Comparison of ENCODE assay signal across 7 cellular contexts in the genomic region with DNA sequence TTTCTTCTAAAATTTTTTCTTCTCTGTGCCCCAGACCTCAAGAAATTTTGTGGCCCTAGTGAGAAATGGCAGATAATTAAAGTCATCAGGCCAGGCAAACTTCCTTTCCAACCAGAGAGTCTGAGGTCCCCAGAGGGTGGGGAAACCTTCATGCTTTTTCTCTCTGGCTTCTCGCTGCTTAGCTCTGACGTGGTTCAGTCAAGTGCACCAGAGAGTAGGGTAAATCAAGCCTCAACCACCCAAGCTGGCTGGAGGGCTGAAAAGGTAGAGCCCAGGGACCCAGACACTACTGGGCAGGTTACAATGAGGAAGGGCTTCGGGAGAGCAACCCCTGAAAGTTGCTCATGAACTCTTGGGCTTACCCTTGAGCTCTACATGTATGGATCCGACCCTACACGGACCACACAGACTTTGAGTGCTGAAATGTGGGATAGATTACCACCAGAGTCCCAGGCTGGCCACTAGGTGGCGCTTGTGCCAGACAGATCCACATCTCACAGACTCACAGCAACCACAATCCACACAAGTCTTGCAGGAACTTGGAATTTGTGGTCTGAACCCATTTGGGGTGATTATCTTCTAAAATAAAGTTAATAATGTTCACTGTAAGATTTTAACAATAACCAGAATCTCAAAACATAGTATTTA.
A peak's percentile ranks its signal among the peaks of the same experiment; 100 is the strongest.
DNase-seq lines count a peak whose midpoint lies in the region; ATAC-seq, FAIRE-seq and TF ChIP-seq lines count a peak whose summit lies in the region.
"Not testable (repeated sequence)": the region's sequence is repeated elsewhere in the genome, so short reads cannot be mapped to it uniquely, and the experiment has no call there.

No MANE protein-coding gene starts in this region.

- not testable (repeated sequence) for H3K27ac Mint-ChIP-seq in brain

- CTCF ChIA-PET in SK-N-SH (lab: Yijun Ruan, JAX): not testable (repeated sequence)

- TF ChIP-seq EP300 in SK-N-SH (IDR thresholded peaks at IDR 0.05; ENCODE audit: borderline replicate concordance in 1 of 2, low read depth in 1 of 2, low read length in 1 of 2): not testable (repeated sequence)

- H2AFZ ChIP-seq in SK-N-SH (ENCODE audit: low read depth): not testable (repeated sequence)

- peak; percentile 44 for ATAC-seq in GM18907 (IDR thresholded peaks at IDR 0.05; ENCODE audit: unreplicated experiment)
- peak; percentile 74 to 86 for ATAC-seq in left cardiac atrium
- ATAC-seq in pancreas: peak in 3 of 4 donors; percentile 60 to 89 (median 79)

- POLR2A ChIA-PET in SK-N-SH (lab: Yijun Ruan, JAX): not testable (repeated sequence)

- not testable (repeated sequence) for H3K9me2 ChIP-seq in SK-N-SH

- H3K9me3 ChIP-seq in SK-N-SH, pancreas: not testable (repeated sequence)

- H3F3A ChIP-seq in SK-N-SH (replicated peaks; ENCODE audit: insufficient read depth): not testable (repeated sequence)

- H3K36me3 ChIP-seq in SK-N-SH (replicated peaks in 1 of 2; ENCODE audit: control insufficient read depth in 1 of 2, insufficient read depth in 2 of 2, low read length in 1 of 2); pancreas: not testable (repeated sequence)

- not testable (repeated sequence) for H3K36me3 Mint-ChIP-seq in brain

- H3K4me1 Mint-ChIP-seq in brain: not testable (repeated sequence)

- TF ChIP-seq CTCF in SK-N-SH (IDR thresholded peaks at IDR 0.05): not testable (repeated sequence)
- TF ChIP-seq CTCF in brain (conservative IDR thresholded peaks at IDR 0.05) (peak; percentile 28 to 29), pancreas (IDR thresholded peaks at IDR 0.05) (peak in 1 of 4 donors; percentile 12)

- not testable (repeated sequence) for H3K27me3 Mint-ChIP-seq in brain

- H3K27me3 ChIP-seq in SK-N-SH (ENCODE audit: insufficient read depth); pancreas: not testable (repeated sequence)

- DNase-seq in SK-N-SH: not testable (repeated sequence)
- DNase-seq in activated CD8-positive, alpha-beta memory T cell treated with anti-CD3 and anti-CD28 coated beads, Interleukin-2, amount 50 U/mL, for 48 hours: peak; percentile 84
- DNase-seq in left cardiac atrium (peak; percentile 40), pancreas (peak in 2 of 6 donors; percentile 47 to 67)
- peak; percentile 31 for DNase-seq in stimulated activated CD8-positive, alpha-beta memory T cell treated with anti-CD3 and anti-CD28 coated beads, Interleukin-12 subunit alpha, Interleukin-12 subunit beta, amount 100 ng/mL, for 24 hours (ENCODE audit: extremely low read depth)

- not testable (repeated sequence) for H3K4me3 Mint-ChIP-seq in brain

- intact Hi-C loops in left cardiac atrium (cut with DNase I); pancreas (cut with DNase I): not testable (repeated sequence)

- TF ChIP-seq RAD21 in SK-N-SH (IDR thresholded peaks at IDR 0.05; ENCODE audit: low read length): 0 out of 2 replicates have a peak, but pooled peaks have one; percentile 7

- no CpG with 5 or more reads among the region's 6 CpGs for WGBS in SK-N-SH (ENCODE audit: low lambda C conversion rate)
- WGBS in pancreas, 2 donors: 0% methylated on average over 1 of the region's 6 CpGs

- H3K4me1 ChIP-seq in SK-N-SH (ENCODE audit: control insufficient read depth in 1 of 2, insufficient read depth in 2 of 2, low read depth in 1 of 2, low read length in 1 of 2); pancreas: not testable (repeated sequence)

- H3K9ac ChIP-seq in SK-N-SH: not testable (repeated sequence)

- not testable (repeated sequence) for H3K27ac ChIP-seq in SK-N-SH (ENCODE audit: low read depth in 2 of 2, low read length in 1 of 2); pancreas

- peak; percentile 96 for FAIRE-seq in pancreas (lab: Jason Lieb, UNC)

- H3K9me3 Mint-ChIP-seq in brain: not testable (repeated sequence)

- H3K4me2 ChIP-seq in SK-N-SH: not testable (repeated sequence)

- not testable (repeated sequence) for H3K79me2 ChIP-seq in SK-N-SH (ENCODE audit: insufficient read depth)

- H3K4me3 ChIP-seq in SK-N-SH (ENCODE audit: low read depth in 2 of 2, low read length in 1 of 2); pancreas: not testable (repeated sequence)

- H4K20me1 ChIP-seq in SK-N-SH (ENCODE audit: insufficient read depth): not testable (repeated sequence)
